ENCODE assay signal across 1 cellular context in genomic region chr20:2771631-2772080, GRCh38.
A peak's percentile ranks its signal among the peaks of the same experiment; 100 is the strongest.
TF ChIP-seq lines count a peak whose summit lies in the region.

No MANE protein-coding gene starts in this region.

TF ChIP-seq in HepG2, 621 proteins besides CTCF, POLR2A, EP300 and RAD21:
- TF ChIP-seq, protein P1, sequence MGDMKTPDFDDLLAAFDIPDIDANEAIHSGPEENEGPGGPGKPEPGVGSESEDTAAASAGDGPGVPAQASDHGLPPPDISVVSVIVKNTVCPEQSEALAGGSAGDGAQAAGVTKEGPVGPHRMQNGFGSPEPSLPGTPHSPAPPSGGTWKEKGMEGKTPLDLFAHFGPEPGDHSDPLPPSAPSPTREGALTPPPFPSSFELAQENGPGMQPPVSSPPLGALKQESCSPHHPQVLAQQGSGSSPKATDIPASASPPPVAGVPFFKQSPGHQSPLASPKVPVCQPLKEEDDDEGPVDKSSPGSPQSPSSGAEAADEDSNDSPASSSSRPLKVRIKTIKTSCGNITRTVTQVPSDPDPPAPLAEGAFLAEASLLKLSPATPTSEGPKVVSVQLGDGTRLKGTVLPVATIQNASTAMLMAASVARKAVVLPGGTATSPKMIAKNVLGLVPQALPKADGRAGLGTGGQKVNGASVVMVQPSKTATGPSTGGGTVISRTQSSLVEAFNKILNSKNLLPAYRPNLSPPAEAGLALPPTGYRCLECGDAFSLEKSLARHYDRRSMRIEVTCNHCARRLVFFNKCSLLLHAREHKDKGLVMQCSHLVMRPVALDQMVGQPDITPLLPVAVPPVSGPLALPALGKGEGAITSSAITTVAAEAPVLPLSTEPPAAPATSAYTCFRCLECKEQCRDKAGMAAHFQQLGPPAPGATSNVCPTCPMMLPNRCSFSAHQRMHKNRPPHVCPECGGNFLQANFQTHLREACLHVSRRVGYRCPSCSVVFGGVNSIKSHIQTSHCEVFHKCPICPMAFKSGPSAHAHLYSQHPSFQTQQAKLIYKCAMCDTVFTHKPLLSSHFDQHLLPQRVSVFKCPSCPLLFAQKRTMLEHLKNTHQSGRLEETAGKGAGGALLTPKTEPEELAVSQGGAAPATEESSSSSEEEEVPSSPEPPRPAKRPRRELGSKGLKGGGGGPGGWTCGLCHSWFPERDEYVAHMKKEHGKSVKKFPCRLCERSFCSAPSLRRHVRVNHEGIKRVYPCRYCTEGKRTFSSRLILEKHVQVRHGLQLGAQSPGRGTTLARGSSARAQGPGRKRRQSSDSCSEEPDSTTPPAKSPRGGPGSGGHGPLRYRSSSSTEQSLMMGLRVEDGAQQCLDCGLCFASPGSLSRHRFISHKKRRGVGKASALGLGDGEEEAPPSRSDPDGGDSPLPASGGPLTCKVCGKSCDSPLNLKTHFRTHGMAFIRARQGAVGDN (CRISPR knock-in tag; IDR thresholded peaks at IDR 0.05), result peak; percentile 42
- TF ChIP-seq ATF7-NPFF (CRISPR knock-in tag; IDR thresholded peaks at IDR 0.05; ENCODE audit: low read depth) (no peak), ZNF17 (CRISPR knock-in tag; IDR thresholded peaks at IDR 0.05) (0 out of 2 replicates have a peak, but pooled peaks have one; percentile 11), SP2 (CRISPR knock-in tag; IDR thresholded peaks at IDR 0.05) (no peak), GABPB1 (CRISPR knock-in tag; IDR thresholded peaks at IDR 0.05) (0 out of 2 replicates have a peak, but pooled peaks have one; percentile 17), ZNF207 (IDR thresholded peaks at IDR 0.05; ENCODE audit: borderline replicate concordance) (no peak), SMAD1 (CRISPR knock-in tag; IDR thresholded peaks at IDR 0.05; ENCODE audit: borderline replicate concordance, low read depth) (no peak), ZSCAN12 (CRISPR knock-in tag; IDR thresholded peaks at IDR 0.05) (no peak), ATF7 (IDR thresholded peaks at IDR 0.05) (no peak), ATF7 (CRISPR knock-in tag; IDR thresholded peaks at IDR 0.05) (no peak), ZKSCAN1 (IDR thresholded peaks at IDR 0.05; ENCODE audit: low read length) (no peak), GABPA (IDR thresholded peaks at IDR 0.05; ENCODE audit: low read depth, low read length) (peak; percentile 22; the same call in 1 of the 2 replicates), GABPA (CRISPR knock-in tag; IDR thresholded peaks at IDR 0.05; ENCODE audit: low read depth) (peak; percentile 69), MAX (IDR thresholded peaks at IDR 0.05) (0 out of 2 replicates have a peak, but pooled peaks have one; percentile 23), ZNF335 (CRISPR knock-in tag; IDR thresholded peaks at IDR 0.05) (no peak), USF2 (IDR thresholded peaks at IDR 0.05; ENCODE audit: low read depth, low read length) (no peak), USF2 (CRISPR knock-in tag; IDR thresholded peaks at IDR 0.05; ENCODE audit: borderline replicate concordance) (0 out of 2 replicates have a peak, but pooled peaks have one; percentile 12), JUN (CRISPR knock-in tag; IDR thresholded peaks at IDR 0.05) (no peak)
